In the genomic region with DNA sequence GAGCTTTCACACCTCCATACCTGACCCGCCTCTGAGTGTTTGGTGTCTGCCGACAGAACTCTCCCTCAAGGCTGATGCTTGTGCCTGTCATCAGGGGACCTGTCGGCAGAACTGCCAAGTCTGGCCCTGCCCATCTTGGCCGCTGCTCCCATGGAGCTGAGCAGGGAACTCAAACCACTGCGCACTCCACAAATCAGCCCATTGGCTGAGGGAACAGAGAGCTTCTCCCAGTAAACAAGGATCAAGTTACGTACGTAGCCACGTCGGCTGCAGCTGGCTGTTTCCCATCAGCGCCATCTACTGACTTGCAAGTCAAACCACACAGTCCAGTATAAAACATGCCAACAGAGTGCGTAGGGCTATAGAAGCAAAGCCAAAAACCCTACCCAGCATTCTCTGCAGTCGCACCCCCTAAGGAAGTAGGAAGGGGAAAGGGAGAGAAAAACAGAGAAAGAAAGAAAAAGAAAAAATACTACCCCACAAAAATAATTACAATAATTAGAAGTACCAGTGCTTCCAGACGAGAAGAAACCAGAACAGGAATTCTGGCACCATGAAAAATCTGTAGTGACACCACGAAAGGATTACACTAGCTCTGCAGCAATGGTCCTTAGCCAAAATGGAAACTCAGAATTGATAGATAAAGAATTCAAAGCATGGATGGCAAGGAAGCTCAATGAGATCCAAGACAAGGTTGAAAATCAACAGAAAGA, we compare ENCODE assay signal across 1 cellular context.
TF ChIP-seq lines count a peak whose summit lies in the region.

No MANE protein-coding gene starts in this region.

TF ChIP-seq in H1, 55 proteins besides CTCF, POLR2A, EP300 and RAD21:
- TF ChIP-seq SIRT6 (IDR thresholded peaks at IDR 0.05; ENCODE audit: low read length): no peak
- TF ChIP-seq SIN3A (conservative IDR thresholded peaks at IDR 0.05 in 1 of 2, IDR thresholded peaks at IDR 0.05 in 1 of 2; ENCODE audit: low read depth in 1 of 2, low read length in 2 of 2): 0 out of 4 replicates have a peak, but pooled peaks of 1 of the 2 experiments have one; percentile 24
- TF ChIP-seq BACH1 (IDR thresholded peaks at IDR 0.05; ENCODE audit: low read length): no peak
- TF ChIP-seq TCF12 (IDR thresholded peaks at IDR 0.05; ENCODE audit: low read depth, low read length): peak; percentile 88; the same call in 1 of the 2 replicates
- no peak for TF ChIP-seq SAP30 (IDR thresholded peaks at IDR 0.05; ENCODE audit: insufficient read depth, insufficient replicate concordance, low read length)
- no peak; the same call in 1 of the 2 replicates for TF ChIP-seq CHD2 (IDR thresholded peaks at IDR 0.05; ENCODE audit: low read length)
- no peak for TF ChIP-seq TBP (IDR thresholded peaks at IDR 0.05; ENCODE audit: low read depth, low read length)
- no peak for TF ChIP-seq POU5F1 (IDR thresholded peaks at IDR 0.05; ENCODE audit: low read depth, low read length)
- TF ChIP-seq FOSL1 (IDR thresholded peaks at IDR 0.05; ENCODE audit: insufficient read depth, low read depth, low read length): no peak
- TF ChIP-seq, protein P1, sequence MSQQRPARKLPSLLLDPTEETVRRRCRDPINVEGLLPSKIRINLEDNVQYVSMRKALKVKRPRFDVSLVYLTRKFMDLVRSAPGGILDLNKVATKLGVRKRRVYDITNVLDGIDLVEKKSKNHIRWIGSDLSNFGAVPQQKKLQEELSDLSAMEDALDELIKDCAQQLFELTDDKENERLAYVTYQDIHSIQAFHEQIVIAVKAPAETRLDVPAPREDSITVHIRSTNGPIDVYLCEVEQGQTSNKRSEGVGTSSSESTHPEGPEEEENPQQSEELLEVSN (IDR thresholded peaks at IDR 0.05): peak; percentile 64; the same call in 1 of the 2 replicates
- TF ChIP-seq, protein P2, sequence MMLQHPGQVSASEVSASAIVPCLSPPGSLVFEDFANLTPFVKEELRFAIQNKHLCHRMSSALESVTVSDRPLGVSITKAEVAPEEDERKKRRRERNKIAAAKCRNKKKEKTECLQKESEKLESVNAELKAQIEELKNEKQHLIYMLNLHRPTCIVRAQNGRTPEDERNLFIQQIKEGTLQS (IDR thresholded peaks at IDR 0.05; ENCODE audit: insufficient read depth, low read depth, low read length): no peak
- peak; percentile 11; the same call in 1 of the 2 replicates for TF ChIP-seq TEAD4 (IDR thresholded peaks at IDR 0.05; ENCODE audit: low read depth, low read length)
- no peak for TF ChIP-seq CBX5 (IDR thresholded peaks at IDR 0.05; ENCODE audit: low read depth, low read length)
- no peak for TF ChIP-seq SP4 (IDR thresholded peaks at IDR 0.05; ENCODE audit: low read length)
- TF ChIP-seq, protein P3, sequence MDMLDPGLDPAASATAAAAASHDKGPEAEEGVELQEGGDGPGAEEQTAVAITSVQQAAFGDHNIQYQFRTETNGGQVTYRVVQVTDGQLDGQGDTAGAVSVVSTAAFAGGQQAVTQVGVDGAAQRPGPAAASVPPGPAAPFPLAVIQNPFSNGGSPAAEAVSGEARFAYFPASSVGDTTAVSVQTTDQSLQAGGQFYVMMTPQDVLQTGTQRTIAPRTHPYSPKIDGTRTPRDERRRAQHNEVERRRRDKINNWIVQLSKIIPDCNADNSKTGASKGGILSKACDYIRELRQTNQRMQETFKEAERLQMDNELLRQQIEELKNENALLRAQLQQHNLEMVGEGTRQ (IDR thresholded peaks at IDR 0.05; ENCODE audit: low read length): no peak
- no peak for TF ChIP-seq JUN (IDR thresholded peaks at IDR 0.05; ENCODE audit: low read depth, low read length)
- no peak for TF ChIP-seq NANOG (IDR thresholded peaks at IDR 0.05; ENCODE audit: insufficient read depth, low read depth, low read length, poor library complexity, severe bottlenecking)
- TF ChIP-seq RNF2 (IDR thresholded peaks at IDR 0.05; ENCODE audit: borderline replicate concordance, low read depth, low read length, missing control alignments, poor library complexity, severe bottlenecking): no peak
- peak; percentile 51 for TF ChIP-seq ASH2L (IDR thresholded peaks at IDR 0.05; ENCODE audit: low read length)
- TF ChIP-seq MAFK (IDR thresholded peaks at IDR 0.05; ENCODE audit: low read depth, low read length): no peak
- 0 out of 2 replicates have a peak, but pooled peaks have one; percentile 22 for TF ChIP-seq SP1 (IDR thresholded peaks at IDR 0.05; ENCODE audit: low read depth, low read length)
- peak; percentile 83 for TF ChIP-seq CREB1 (IDR thresholded peaks at IDR 0.05)
- TF ChIP-seq TAF1 (IDR thresholded peaks at IDR 0.05; ENCODE audit: low read depth, low read length): 0 out of 2 replicates have a peak, but pooled peaks have one; percentile 23
- no peak for TF ChIP-seq KDM5A (IDR thresholded peaks at IDR 0.05; ENCODE audit: low read length)
- no peak for TF ChIP-seq BRCA1 (IDR thresholded peaks at IDR 0.05; ENCODE audit: low read depth, low read length)
- TF ChIP-seq POLR2AphosphoS5 (IDR thresholded peaks at IDR 0.05; ENCODE audit: low read depth, low read length): no peak
- no peak for TF ChIP-seq TAF7 (optimal IDR thresholded peaks at IDR 0.05; ENCODE audit: borderline replicate concordance, low read depth, low read length)
- no peak for TF ChIP-seq PHF8 (conservative IDR thresholded peaks at IDR 0.05; ENCODE audit: low read depth, low read length)
- TF ChIP-seq JUND (IDR thresholded peaks at IDR 0.05; ENCODE audit: low read length): no peak
- no peak for TF ChIP-seq CTBP2 (IDR thresholded peaks at IDR 0.05; ENCODE audit: borderline replicate concordance, insufficient read depth, insufficient read length, low read length)
- TF ChIP-seq, protein P4, sequence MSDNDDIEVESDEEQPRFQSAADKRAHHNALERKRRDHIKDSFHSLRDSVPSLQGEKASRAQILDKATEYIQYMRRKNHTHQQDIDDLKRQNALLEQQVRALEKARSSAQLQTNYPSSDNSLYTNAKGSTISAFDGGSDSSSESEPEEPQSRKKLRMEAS (IDR thresholded peaks at IDR 0.05): peak; percentile 51
- TF ChIP-seq YY1 (IDR thresholded peaks at IDR 0.05; ENCODE audit: low read depth, low read length): 0 out of 2 replicates have a peak, but pooled peaks have one; percentile 16
- no peak for TF ChIP-seq SRF (IDR thresholded peaks at IDR 0.05; ENCODE audit: low read depth, low read length)
- TF ChIP-seq KDM4A (IDR thresholded peaks at IDR 0.05; ENCODE audit: low read depth, low read length, severe bottlenecking): peak; percentile 27
